ENCODE assay signal across 18 cellular contexts in the genomic region with DNA sequence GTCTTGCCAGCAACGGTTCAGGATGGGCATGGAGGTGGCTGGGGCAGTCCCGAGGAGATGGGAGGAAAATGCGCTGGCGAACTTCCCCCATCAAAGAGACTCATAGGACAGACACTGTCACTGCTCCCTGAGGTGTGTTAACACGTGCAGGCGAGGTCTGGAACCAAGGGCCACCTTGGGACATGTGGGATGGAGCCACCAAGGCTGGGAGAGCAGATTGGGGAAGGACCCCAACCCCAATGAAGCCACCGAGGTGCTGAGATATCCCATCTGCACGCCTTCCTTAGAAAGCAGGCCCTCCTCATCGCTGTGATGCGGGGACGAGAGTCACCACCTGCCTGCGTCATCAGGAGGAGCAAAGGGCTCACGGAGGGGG.
"Had no signal": no experiment of that assay in that cellular context is flagged by ENCODE, and none has a peak within 500 bp of the region (broad histone marks: within the 10 kb centered on the region; RNA-seq: fewer than 3 reads in every experiment).

No MANE protein-coding gene starts in this region.

- H3K9ac ChIP-seq: parathyroid adenoma had no signal

- H3K4me3 ChIP-seq: breast epithelium, gastrocnemius medialis, thyroid gland had no signal

- H3K36me3 ChIP-seq: breast epithelium, gastrocnemius medialis, thyroid gland, WERI-Rb-1 had no signal

- H3K4me1 ChIP-seq: breast epithelium, gastrocnemius medialis, parathyroid adenoma, thyroid gland had no signal

- H3K27ac ChIP-seq: breast epithelium, gastrocnemius medialis, parathyroid adenoma, thyroid gland, WERI-Rb-1 had no signal

- H3K79me2 ChIP-seq: parathyroid adenoma had no signal

- ATAC-seq: activated CD4-positive, alpha-beta T cell treated with anti-CD3 and anti-CD28 coated beads for 36 hours; gastrocnemius medialis; left lobe of liver had no signal

- H3K9me3 ChIP-seq: gastrocnemius medialis, thyroid gland had no signal

- H3K4me1 Mint-ChIP-seq: activated CD4-positive, alpha-beta T cell treated with anti-CD3 and anti-CD28 coated beads for 36 hours had no signal

- H3K4me3 Mint-ChIP-seq: activated CD4-positive, alpha-beta T cell treated with anti-CD3 and anti-CD28 coated beads for 36 hours; neural crest cell had no signal

- H2AFZ ChIP-seq: parathyroid adenoma had no signal

- DNase-seq: activated CD4-positive, alpha-beta T cell treated with anti-CD3 and anti-CD28 coated beads for 36 hours; activated CD4-positive, alpha-beta T cell treated with anti-CD3 and anti-CD28 coated beads, Interleukin-2, amount 50 U/mL, for 48 hours; activated naive CD4-positive, alpha-beta T cell treated with anti-CD3 and anti-CD28 coated beads, Interleukin-2, amount 50 U/mL, for 16 hours; cortex of kidney; effector CD4-positive, alpha-beta T cell; midbrain; stimulated activated CD4-positive, alpha-beta T cell treated with anti-CD3 and anti-CD28 coated beads, Interleukin-12 subunit alpha, Interleukin-12 subunit beta, amount 100 ng/mL, for 4 hours; stimulated activated CD4-positive, alpha-beta T cell treated with anti-CD3 and anti-CD28 coated beads, Interleukin-1b, Interleukin-23, amount 100 ng/mL, for 48 hours; stimulated activated naive CD4-positive, alpha-beta T cell treated with Interleukin-2 at 50 U/mL for 16 hours; SW 1271; thyroid gland; WERI-Rb-1 had no signal

- H3K27me3 ChIP-seq: breast epithelium, thyroid gland had no signal

- H3K27ac Mint-ChIP-seq: activated CD4-positive, alpha-beta T cell treated with anti-CD3 and anti-CD28 coated beads for 36 hours; activated T-helper 2 cell treated with anti-CD3 and anti-CD28 coated beads, Interferon-gamma antibody, Interleukin-2, Interleukin-4, amounts not matched to agents 10 μg/mL and 5 μg/mL and 100 μg/mL, durations not matched to agents 14 hours and 24 hours and 36 hours had no signal
